Comparison of ENCODE assay signal across 9 cellular contexts in genomic region chr2:233700028-233700635, GRCh38. TPM values are rescaled to one million over a fixed set of nuclear protein-coding genes. Genes with fewer than 3 reads are reported as not detected.
DNase-seq lines count a peak whose midpoint lies in the region; ATAC-seq and TF ChIP-seq lines count a peak whose summit lies in the region.
"Had no signal": no experiment of that assay in that cellular context is flagged by ENCODE, and none has a peak within 500 bp of the region (broad histone marks: within the 10 kb centered on the region; RNA-seq: fewer than 3 reads in every experiment).

No MANE protein-coding gene starts in this region.

- DNase-seq in ACHN, result peak; percentile 94
- no peak for DNase-seq in Panc1 (ENCODE audit: low read depth, low spot score)
- peak; percentile 4 for DNase-seq in inferior parietal cortex (ENCODE audit: extremely low spot score)
- DNase-seq in osteocyte (ENCODE audit: extremely low spot score, unreplicated experiment), result no peak
- DNase-seq: stimulated activated naive CD8-positive, alpha-beta T cell treated with anti-CD3 and anti-CD28 coated beads, Interleukin-15, amount 100 ng/mL, for 72 hours had no signal

- H3K9me3 ChIP-seq in Panc1 (ENCODE audit: control insufficient read depth, insufficient read depth, low read depth, low read length), result no peaks in the 10 kb centered on the region

- POLR2A ChIA-PET in Panc1 (lab: Charles Lee), result no interaction called here

- no peaks in the 10 kb centered on the region for H3K4me1 ChIP-seq in Panc1 (ENCODE audit: control insufficient read depth, insufficient read depth, low read length)

- peaks cover 4% of the 10 kb centered on the region for H3K36me3 Mint-ChIP-seq in osteocyte (ENCODE audit: unreplicated experiment)

- H3K27me3 Mint-ChIP-seq in osteocyte (ENCODE audit: unreplicated experiment), result peaks cover 6% of the 10 kb centered on the region
- H3K27me3 Mint-ChIP-seq: stimulated activated naive CD8-positive, alpha-beta T cell treated with anti-CD3 and anti-CD28 coated beads, Interleukin-15, amount 100 ng/mL, for 72 hours had no signal

- no peak overlapping the region for H3K27ac Mint-ChIP-seq in osteocyte (ENCODE audit: unreplicated experiment)
- H3K27ac Mint-ChIP-seq: stimulated activated naive CD8-positive, alpha-beta T cell treated with anti-CD3 and anti-CD28 coated beads, Interleukin-15, amount 100 ng/mL, for 72 hours had no signal

- BruUV-seq in Panc1 (replicated peaks; lab: Mats Ljungman, UMichigan), result no TSS peak

- H3K36me3 ChIP-seq in Panc1 (ENCODE audit: control insufficient read depth, insufficient read depth, low read length), result no peaks in the 10 kb centered on the region

- no peaks in the 10 kb centered on the region for H3K4me1 Mint-ChIP-seq in osteocyte (ENCODE audit: unreplicated experiment)
- H3K4me1 Mint-ChIP-seq: stimulated activated naive CD8-positive, alpha-beta T cell treated with anti-CD3 and anti-CD28 coated beads, Interleukin-15, amount 100 ng/mL, for 72 hours had no signal

- intact Hi-C loops in Panc1 (cut with micrococcal nuclease; ENCODE audit: unreplicated experiment), result no loop called here

- no peak overlapping the region for H3K4me3 ChIP-seq in Panc1 (ENCODE audit: low read depth in 2 of 2, low read length in 2 of 2)

- CTCF ChIA-PET in Panc1 (lab: Charles Lee), result no interaction called here

- ATAC-seq in Panc1, result peak; percentile 58; the same call in 1 of the 2 replicates
- ATAC-seq in GM21526 (IDR thresholded peaks at IDR 0.05; ENCODE audit: low FRiP score, unreplicated experiment), result no peak
- no peak for ATAC-seq in GM18498 (IDR thresholded peaks at IDR 0.05; ENCODE audit: unreplicated experiment)
- ATAC-seq: stimulated activated naive CD8-positive, alpha-beta T cell treated with anti-CD3 and anti-CD28 coated beads, Interleukin-15, amount 100 ng/mL, for 72 hours had no signal

- in situ Hi-C loops in ACHN (cut with HindIII; ENCODE audit: low pct_ligation_motif_present, low pct_unique_long_range_greater_than_20kb, low sequenced_read_pairs), result no loop called here
- in situ Hi-C loops in Panc1 (cut with HindIII; ENCODE audit: low pct_unique_long_range_greater_than_20kb, low sequenced_read_pairs), result no loop called here

- H3K4me3 Mint-ChIP-seq in osteocyte (ENCODE audit: unreplicated experiment), result no peak overlapping the region
- H3K4me3 Mint-ChIP-seq: stimulated activated naive CD8-positive, alpha-beta T cell treated with anti-CD3 and anti-CD28 coated beads, Interleukin-15, amount 100 ng/mL, for 72 hours had no signal

- H3K27ac ChIP-seq in Panc1 (ENCODE audit: low read length), result peak overlapping the region; percentile 53; the same call in 1 of the 2 replicates
- H3K27ac ChIP-seq: KMS-11 had no signal

- TF ChIP-seq CTCF in Panc1 (IDR thresholded peaks at IDR 0.05) (no peak), osteocyte (IDR thresholded peaks at IDR 0.05) (no peak)

- H3K9me3 Mint-ChIP-seq in osteocyte (ENCODE audit: unreplicated experiment), result peaks cover 12% of the 10 kb centered on the region

- no peaks in the 10 kb centered on the region for H3K27me3 ChIP-seq in Panc1 (ENCODE audit: control insufficient read depth, insufficient read depth, low read length)

RNA-seq across cellular contexts. Expression of gene UGT1A6, which starts 7.4 kb away (rescaled TPM):
- total RNA-seq in Panc1 (2021; ENCODE audit: unreplicated experiment) (not detected), osteocyte (not detected in 2 replicates)
- not detected for polyA plus RNA-seq in Panc1 (2012; ENCODE audit: insufficient read length)
- total RNA-seq: T-helper 1 cell treated with Interleukin-12 subunit alpha and Interleukin-12 subunit beta and Interleukin-4 antibody, amounts not matched to agents 30 ng/mL and 1 ng/mL, for 36 hours had no signal

RNA-seq across cellular contexts. Expression of gene UGT1A5, which starts 12.6 kb away (rescaled TPM):
- not detected for total RNA-seq in Panc1 (2021; ENCODE audit: unreplicated experiment)
- not detected for polyA plus RNA-seq in Panc1 (2012; ENCODE audit: insufficient read length)
- total RNA-seq in osteocyte, result not detected in 2 replicates
- total RNA-seq: T-helper 1 cell treated with Interleukin-12 subunit alpha and Interleukin-12 subunit beta and Interleukin-4 antibody, amounts not matched to agents 30 ng/mL and 1 ng/mL, for 36 hours had no signal

RNA-seq across cellular contexts. Expression of gene UGT1A4, which starts 18.4 kb away (rescaled TPM):
- total RNA-seq in Panc1 (2021; ENCODE audit: unreplicated experiment) (not detected), osteocyte (not detected in 2 replicates)
- polyA plus RNA-seq in Panc1 (2012; ENCODE audit: insufficient read length), result not detected
- total RNA-seq: T-helper 1 cell treated with Interleukin-12 subunit alpha and Interleukin-12 subunit beta and Interleukin-4 antibody, amounts not matched to agents 30 ng/mL and 1 ng/mL, for 36 hours had no signal

RNA-seq across cellular contexts. Expression of gene UGT1A7, which starts 18.4 kb away (rescaled TPM):
- not detected for total RNA-seq in Panc1 (2021; ENCODE audit: unreplicated experiment)
- not detected for polyA plus RNA-seq in Panc1 (2012; ENCODE audit: insufficient read length)
- total RNA-seq in osteocyte, result not detected in 2 replicates
- total RNA-seq: T-helper 1 cell treated with Interleukin-12 subunit alpha and Interleukin-12 subunit beta and Interleukin-4 antibody, amounts not matched to agents 30 ng/mL and 1 ng/mL, for 36 hours had no signal

RNA-seq across cellular contexts. Expression of gene UGT1A9, which starts 28.4 kb away (rescaled TPM):
- total RNA-seq in Panc1 (2021; ENCODE audit: unreplicated experiment) (not detected), osteocyte (not detected in 2 replicates)
- polyA plus RNA-seq in Panc1 (2012; ENCODE audit: insufficient read length), result not detected
- total RNA-seq: T-helper 1 cell treated with Interleukin-12 subunit alpha and Interleukin-12 subunit beta and Interleukin-4 antibody, amounts not matched to agents 30 ng/mL and 1 ng/mL, for 36 hours had no signal

Comparison
In these comparisons a context has a peak if more than half of its experiments do, and no peak if none do; other contexts are left out.
1. DNase-seq: peak in ACHN (single experiment) and inferior parietal cortex (single experiment); none in Panc1 (single experiment) and osteocyte (single experiment).